11 cellular contexts compared by ENCODE assay signal in the genomic region with DNA sequence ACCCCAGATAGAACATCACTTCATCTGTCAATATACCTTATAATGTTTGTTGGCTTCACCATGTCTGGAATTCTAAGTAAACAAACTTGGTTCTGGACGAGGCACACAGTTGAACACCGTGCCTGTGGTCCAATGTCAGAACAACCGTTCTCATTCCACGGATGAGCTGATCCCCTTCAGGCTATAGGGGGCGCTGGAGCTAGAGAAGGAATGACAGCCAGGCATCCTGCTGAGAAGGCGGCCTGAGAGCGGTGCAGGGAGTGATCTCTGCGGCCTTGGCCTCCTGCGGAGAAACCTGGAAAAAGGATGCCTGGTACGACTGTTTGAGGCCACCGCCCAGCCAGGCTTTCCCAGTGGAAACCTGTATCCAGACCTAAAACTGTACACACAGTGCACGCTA. TPM values are rescaled to one million over a fixed set of nuclear protein-coding genes. Genes with fewer than 3 reads are reported as not detected.
DNase-seq lines count a peak whose midpoint lies in the region; ATAC-seq and TF ChIP-seq lines count a peak whose summit lies in the region.
"Had no signal": no experiment of that assay in that cellular context is flagged by ENCODE, and none has a peak within 500 bp of the region (broad histone marks: within the 10 kb centered on the region; RNA-seq: fewer than 3 reads in every experiment).

No MANE protein-coding gene starts in this region.

- no peak for TF ChIP-seq RAD21 in SK-N-SH (IDR thresholded peaks at IDR 0.05; ENCODE audit: low read length)

- DNase-seq in SK-N-SH, result no peak
- no peak for DNase-seq in Panc1 (ENCODE audit: low read depth, low spot score)
- DNase-seq in fibroblast of mammary gland (ENCODE audit: low read depth), result no peak
- DNase-seq in smooth muscle cell (lab: John Stamatoyannopoulos, UW; ENCODE audit: unreplicated experiment), result no peak
- DNase-seq in GM23248, result no peak
- DNase-seq: activated CD4-positive, alpha-beta memory T cell treated with anti-CD3 and anti-CD28 coated beads for 36 hours; activated naive CD8-positive, alpha-beta T cell treated with anti-CD3 and anti-CD28 coated beads for 36 hours; stimulated activated CD4-positive, alpha-beta T cell treated with anti-CD3 and anti-CD28 coated beads, Interleukin-15, amount 100 ng/mL, for 24 hours had no signal

- no peaks in the 10 kb centered on the region for H4K20me1 ChIP-seq in SK-N-SH (ENCODE audit: insufficient read depth)
- H4K20me1 ChIP-seq in smooth muscle cell (ENCODE audit: low read depth), result no peaks in the 10 kb centered on the region
- no peaks in the 10 kb centered on the region for H4K20me1 ChIP-seq in GM23248 (ENCODE audit: insufficient read depth)

- no peaks in the 10 kb centered on the region for H3F3A ChIP-seq in SK-N-SH (replicated peaks; ENCODE audit: insufficient read depth)
- no peaks in the 10 kb centered on the region for H3F3A ChIP-seq in smooth muscle cell (ENCODE audit: low read depth)
- peaks cover 15% of the 10 kb centered on the region for H3F3A ChIP-seq in GM23248 (ENCODE audit: insufficient read depth)

- H3K9ac ChIP-seq in SK-N-SH, result no peak overlapping the region
- no peak overlapping the region for H3K9ac ChIP-seq in smooth muscle cell (ENCODE audit: low read depth)
- H3K9ac ChIP-seq in GM23248, result no peak overlapping the region

- H2AFZ ChIP-seq in SK-N-SH (ENCODE audit: low read depth) (no peak overlapping the region), smooth muscle cell (ENCODE audit: low read depth) (no peak overlapping the region), GM23248 (no peak overlapping the region)

- no peak for ATAC-seq in SK-N-SH treated with all-trans-retinoic acid at 6 μM for 48 hours
- no peak for ATAC-seq in Panc1
- ATAC-seq in GM19328 (IDR thresholded peaks at IDR 0.05; ENCODE audit: unreplicated experiment), result no peak
- no peak for ATAC-seq in GM21737 (IDR thresholded peaks at IDR 0.05; ENCODE audit: unreplicated experiment)

- TF ChIP-seq CTCF in SK-N-SH (IDR thresholded peaks at IDR 0.05) (peak; percentile 33; the same call in 1 of the 2 replicates), Panc1 (IDR thresholded peaks at IDR 0.05) (peak; percentile 43), fibroblast of mammary gland (conservative IDR thresholded peaks at IDR 0.05; ENCODE audit: control insufficient read depth, insufficient read depth, low read depth, low read length) (peak; percentile 14), smooth muscle cell (IDR thresholded peaks at IDR 0.05; ENCODE audit: borderline replicate concordance, insufficient read depth, poor library complexity, severe bottlenecking) (peak; percentile 23)

- no TSS peak for BruUV-seq in Panc1 (replicated peaks; lab: Mats Ljungman, UMichigan)

- in situ Hi-C loops in Panc1 (cut with HindIII; ENCODE audit: low pct_unique_long_range_greater_than_20kb, low sequenced_read_pairs) (no loop called here), GM23248 (cut with MboI) (no loop called here)

- H3K79me2 ChIP-seq in SK-N-SH (ENCODE audit: insufficient read depth) (no peaks in the 10 kb centered on the region), smooth muscle cell (ENCODE audit: low read depth) (no peaks in the 10 kb centered on the region), GM23248 (ENCODE audit: insufficient read depth) (no peaks in the 10 kb centered on the region)

- intact Hi-C loops in Panc1 (cut with micrococcal nuclease; ENCODE audit: unreplicated experiment), result no loop called here

- CTCF ChIA-PET in SK-N-SH (lab: Yijun Ruan, JAX), result interaction anchor here (1.4 to 1.9 kb wide), 4 partner anchors 12 to 752 kb away, joined by 3 to 10 read pairs (median 6); no protein-coding TSS in a partner anchor
- CTCF ChIA-PET in Panc1 (lab: Charles Lee), result interaction anchor here (0.6 kb wide), 1 partner anchor 1095 kb away, joined by 3 read pairs; no protein-coding TSS in a partner anchor

- 89% methylated on average over 12 of the region's 12 CpGs for WGBS in SK-N-SH (ENCODE audit: low lambda C conversion rate)
- 43% methylated on average over 12 of the region's 12 CpGs for WGBS in smooth muscle cell (ENCODE audit: low lambda C conversion rate)
- WGBS in GM23248 (ENCODE audit: low coverage in 1 of 2, low lambda C conversion rate in 2 of 2, missing lambda C conversion rate in 2 of 2), 2 experiments, result 90% methylated on average over 12 of the region's 12 CpGs

- H3K27ac ChIP-seq in SK-N-SH (ENCODE audit: low read depth in 2 of 2, low read length in 1 of 2) (no peak overlapping the region), Panc1 (ENCODE audit: low read length) (no peak overlapping the region), smooth muscle cell (ENCODE audit: low read depth) (no peak overlapping the region), GM23248 (no peak overlapping the region)

- no peak overlapping the region for H3K4me2 ChIP-seq in SK-N-SH
- H3K4me2 ChIP-seq in smooth muscle cell, result no peak overlapping the region
- H3K4me2 ChIP-seq in GM23248 (ENCODE audit: unreplicated experiment), result no peak overlapping the region

- no peak for TF ChIP-seq EP300 in SK-N-SH (IDR thresholded peaks at IDR 0.05; ENCODE audit: borderline replicate concordance in 1 of 2, low read depth in 1 of 2, low read length in 1 of 2)

- H3K4me1 ChIP-seq in SK-N-SH (ENCODE audit: control insufficient read depth in 1 of 2, insufficient read depth in 2 of 2, low read depth in 1 of 2, low read length in 1 of 2) (peaks cover 0 to 3% of the 10 kb centered on the region in 2 experiments; a peak in 3 of 4 replicates), Panc1 (ENCODE audit: control insufficient read depth, insufficient read depth, low read length) (no peaks in the 10 kb centered on the region), smooth muscle cell (ENCODE audit: low read depth) (no peaks in the 10 kb centered on the region), GM23248 (ENCODE audit: insufficient read depth) (peaks cover 5% of the 10 kb centered on the region; the same call in 1 of the 2 replicates)

- H3K4me3 ChIP-seq in SK-N-SH (ENCODE audit: low read depth in 2 of 2, low read length in 1 of 2) (no peak overlapping the region), Panc1 (ENCODE audit: low read depth in 2 of 2, low read length in 2 of 2) (no peak overlapping the region), fibroblast of mammary gland (ENCODE audit: control insufficient read depth, low read depth, low read length) (no peak overlapping the region), smooth muscle cell (no peak overlapping the region), GM23248 (no peak overlapping the region)

- H3K9me3 ChIP-seq in SK-N-SH (no peaks in the 10 kb centered on the region), Panc1 (ENCODE audit: control insufficient read depth, insufficient read depth, low read depth, low read length) (no peaks in the 10 kb centered on the region), smooth muscle cell (replicated peaks; ENCODE audit: low read depth) (no peaks in the 10 kb centered on the region), GM23248 (ENCODE audit: low read depth) (no peaks in the 10 kb centered on the region)

- H3K9me2 ChIP-seq in SK-N-SH (no peaks in the 10 kb centered on the region), GM23248 (ENCODE audit: insufficient read depth) (no peaks in the 10 kb centered on the region; the same call in 1 of the 2 replicates)

- H3K27me3 ChIP-seq in SK-N-SH (ENCODE audit: insufficient read depth) (no peaks in the 10 kb centered on the region), Panc1 (ENCODE audit: control insufficient read depth, insufficient read depth, low read length) (peaks cover 6% of the 10 kb centered on the region), smooth muscle cell (ENCODE audit: low read depth) (no peaks in the 10 kb centered on the region), GM23248 (replicated peaks; ENCODE audit: insufficient read depth) (no peaks in the 10 kb centered on the region)

- no peaks in the 10 kb centered on the region for H3K36me3 ChIP-seq in SK-N-SH (replicated peaks in 1 of 2; ENCODE audit: control insufficient read depth in 1 of 2, insufficient read depth in 2 of 2, low read length in 1 of 2)
- H3K36me3 ChIP-seq in Panc1 (ENCODE audit: control insufficient read depth, insufficient read depth, low read length), result no peaks in the 10 kb centered on the region
- no peaks in the 10 kb centered on the region for H3K36me3 ChIP-seq in smooth muscle cell (ENCODE audit: low read depth)
- H3K36me3 ChIP-seq in GM23248 (ENCODE audit: low read depth), result no peaks in the 10 kb centered on the region

- POLR2A ChIA-PET in SK-N-SH (lab: Yijun Ruan, JAX) (no interaction called here), Panc1 (lab: Charles Lee) (no interaction called here)

TF ChIP-seq in SK-N-SH, 30 proteins besides CTCF, POLR2A, EP300 and RAD21 (continues in another document):
- no peak for TF ChIP-seq YY1 (IDR thresholded peaks at IDR 0.05; ENCODE audit: low read depth)
- TF ChIP-seq SMC3 (IDR thresholded peaks at IDR 0.05; ENCODE audit: low read depth, low read length), result no peak
- no peak for TF ChIP-seq MEF2A (IDR thresholded peaks at IDR 0.05; ENCODE audit: borderline replicate concordance, low read depth)
- TF ChIP-seq FOXM1 (IDR thresholded peaks at IDR 0.05; ENCODE audit: low read depth), result no peak

TF ChIP-seq in SK-N-SH treated with all-trans-retinoic acid at 6 μM for 48 hours, 23 proteins besides CTCF, POLR2A, EP300 and RAD21 (continues in another document):
- TF ChIP-seq ARNTL (CRISPR knock-in tag; IDR thresholded peaks at IDR 0.05; ENCODE audit: borderline replicate concordance, low read depth), result no peak
- no peak for TF ChIP-seq GLIS3 (CRISPR knock-in tag; IDR thresholded peaks at IDR 0.05)
- TF ChIP-seq ZC3H10 (CRISPR knock-in tag; IDR thresholded peaks at IDR 0.05), result no peak
- no peak for TF ChIP-seq ZNF565 (CRISPR knock-in tag; conservative IDR thresholded peaks at IDR 0.05; ENCODE audit: low read depth)

RNA-seq across cellular contexts. Expression of gene FDX1, which starts 48.7 kb away (rescaled TPM):
- polyA plus RNA-seq in SK-N-SH (2012; rRNA removed) (3.7 and 4.0 TPM in 2 replicates), smooth muscle cell (8.5 and 10.0 TPM in 2 replicates), GM23248 (2016; fragmentation: Nextera tagmentation; extraction: Ambion mirVana) (16.5 and 16.6 TPM in 2 replicates)
- 5.6 and 6.7 TPM in 2 replicates for polyA plus RNA-seq in SK-N-SH (2012; cell fraction: cytosol; rRNA removed)
- polyA plus RNA-seq in SK-N-SH (2012; cell fraction: nucleus; rRNA removed), result 1.1 and 1.7 TPM in 2 replicates
- total RNA-seq in Panc1 (2021; ENCODE audit: unreplicated experiment) (13.6 TPM), smooth muscle cell (6.7 and 7.0 TPM in 2 replicates)
- 8.8 TPM for polyA plus RNA-seq in Panc1 (2012; ENCODE audit: insufficient read length)
- 8.5 and 12.2 TPM in 2 replicates for total RNA-seq in GM23248 (2014; rRNA removed; shearing (Covaris generic))
